25 cellular contexts compared by ENCODE assay signal in genomic region chr7:131786204-131786603, GRCh38.
DNase-seq lines count a peak whose midpoint lies in the region; ATAC-seq and TF ChIP-seq lines count a peak whose summit lies in the region.
"Had no signal": no experiment of that assay in that cellular context is flagged by ENCODE, and none has a peak within 500 bp of the region (broad histone marks: within the 10 kb centered on the region; RNA-seq: fewer than 3 reads in every experiment).

No MANE protein-coding gene starts in this region.

- intact Hi-C loops in Right ventricle myocardium inferior (cut with DNase I): no loop called here
- intact Hi-C loops in lower leg skin (cut with DNase I; ENCODE audit: low total_unique reads): no loop called here

- WGBS in lower leg skin, 2 donors: 64 to 72% methylated on average over 2 of the region's 2 CpGs

- ATAC-seq in Right ventricle myocardium inferior (no peak), HG03097 (IDR thresholded peaks at IDR 0.05; ENCODE audit: low FRiP score, unreplicated experiment) (no peak)
- ATAC-seq: SK-N-SH treated with all-trans-retinoic acid at 6 μM for 48 hours had no signal

- no peak for TF ChIP-seq CTCF in lower leg skin (IDR thresholded peaks at IDR 0.05)

- TF ChIP-seq POLR2A in lower leg skin (IDR thresholded peaks at IDR 0.05): no peak

- H3K4me3 ChIP-seq in lower leg skin (ENCODE audit: low read depth, poor library complexity, severe bottlenecking): no peak overlapping the region
- H3K4me3 ChIP-seq: BLaER1 treated with 17β-estradiol and CSF1 and Interleukin-3, amounts not matched to agents 10 nM and 100 nM; GM23248; MG63 had no signal

- peak; percentile 32 for DNase-seq in Daoy (ENCODE audit: low read depth)
- DNase-seq in NCI-H1694 (lab: John Stamatoyannopoulos, UW): peak; percentile 41
- DNase-seq in RPMI7951 (ENCODE audit: low read depth): peak; percentile 5
- no peak for DNase-seq in Right ventricle myocardium inferior (ENCODE audit: missing footprints)
- no peak for DNase-seq in lower leg skin (ENCODE audit: low spot score in 2 of 2)
- DNase-seq in NCI-H1092 treated with DMSO at 0.1 percent for 48 hours (lab: John Stamatoyannopoulos, UW): no peak
- DNase-seq: AML-193; CD4-positive, alpha-beta T cell; DMS79; GF-D8; GM23248; H7; KBM-7; MG63; NCI-H1048; NCI-H1417 treated with DMSO at 0.1 percent for 48 hours; NCI-H187 treated with DMSO at 0.1 percent for 48 hours; NCI-H446; NCI-H524 treated with DMSO at 0.1 percent for 48 hours; NCI-H82; SIG-M5; T-helper 2 cell had no signal

Comparison
In these comparisons a context has a peak if more than half of its experiments do, and no peak if none do; other contexts are left out.
1. DNase-seq: peak in Daoy (single experiment), NCI-H1694 (single experiment) and RPMI7951 (single experiment); none in Right ventricle myocardium inferior (single experiment), lower leg skin (0 of 2) and NCI-H1092 treated with DMSO at 0.1 percent for 48 hours (single experiment).